Comparison of ENCODE assay signal across 1 cellular context in the genomic region with DNA sequence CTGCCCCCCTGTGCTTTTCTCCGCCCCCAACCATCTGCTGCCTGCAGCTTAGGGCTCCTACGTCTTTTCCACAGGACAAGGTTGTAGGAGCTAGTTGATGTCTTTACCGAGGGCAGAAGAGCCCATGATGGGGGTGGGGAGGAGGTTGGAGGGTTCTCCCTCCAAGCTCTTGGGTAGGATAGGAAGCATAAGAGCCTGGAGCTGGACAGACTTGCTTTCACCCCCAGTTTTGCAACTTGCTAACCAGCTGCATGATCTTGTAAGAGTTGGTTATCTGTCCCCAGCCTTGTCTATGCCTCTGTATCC.
TF ChIP-seq lines count a peak whose summit lies in the region.

No MANE protein-coding gene starts in this region.

TF ChIP-seq in K562, 482 proteins besides CTCF, POLR2A, EP300 and RAD21:
- TF ChIP-seq NFXL1 (CRISPR knock-in tag; IDR thresholded peaks at IDR 0.05) (no peak), HMBOX1 (IDR thresholded peaks at IDR 0.05) (0 out of 2 replicates have a peak, but pooled peaks have one; percentile 40)
TF ChIP-seq in K562: peak in this region for 1.
